Comparison of ENCODE assay signal across 8 cellular contexts in the genomic region with DNA sequence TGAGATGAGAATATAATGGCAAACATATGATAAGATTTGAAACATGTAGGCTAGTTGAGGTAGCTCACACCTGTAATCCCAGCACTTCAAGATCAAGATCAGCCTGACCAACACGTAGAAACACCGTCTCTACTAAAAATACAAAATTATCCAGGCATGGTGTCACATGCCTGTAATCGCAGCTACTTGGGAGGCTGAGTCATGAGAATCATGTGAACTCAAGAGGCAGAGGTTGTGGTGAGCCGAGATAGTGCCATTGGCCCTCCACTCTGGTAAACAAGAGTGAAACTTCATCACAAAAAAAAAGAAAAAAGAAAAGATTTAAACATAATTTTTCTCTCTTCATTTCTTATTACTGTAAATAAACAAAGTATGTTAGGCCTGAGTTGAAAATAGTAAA.
DNase-seq lines count a peak whose midpoint lies in the region; FAIRE-seq and TF ChIP-seq lines count a peak whose summit lies in the region.
"Not testable (repeated sequence)": the region's sequence is repeated elsewhere in the genome, so short reads cannot be mapped to it uniquely, and the experiment has no call there.

No MANE protein-coding gene starts in this region.

- not testable (repeated sequence) for H4K20me1 ChIP-seq in OCI-LY1 (ENCODE audit: insufficient read depth, low read length)

- in situ Hi-C loops in Caki2 (cut with HindIII; ENCODE audit: low pct_unique_long_range_greater_than_20kb, low sequenced_read_pairs) = not testable (repeated sequence)

- not testable (repeated sequence) for H3K4me3 ChIP-seq in OCI-LY1 (ENCODE audit: low read depth, low read length, poor library complexity, severe bottlenecking); bronchial epithelial cell (ENCODE audit: low read depth, low read length)

- not testable (repeated sequence) for H3K9ac ChIP-seq in OCI-LY1 (ENCODE audit: low read length)

- not testable (repeated sequence) for H3K36me3 ChIP-seq in OCI-LY1 (ENCODE audit: insufficient read depth, low read length); bronchial epithelial cell (ENCODE audit: control insufficient read depth, insufficient read depth, low read length)

- not testable (repeated sequence) for H2AFZ ChIP-seq in OCI-LY1 (ENCODE audit: low read length)

- H3F3A ChIP-seq in OCI-LY1 (ENCODE audit: insufficient read depth, low read length) = not testable (repeated sequence)

- not testable (repeated sequence) for H3K9me3 ChIP-seq in OCI-LY1 (ENCODE audit: low read length)

- peak; percentile 49 for FAIRE-seq in RCC 7860 (lab: Jason Lieb, UNC)
- not testable (repeated sequence) for FAIRE-seq in bronchial epithelial cell (lab: Jason Lieb, UNC)

- not testable (repeated sequence) for H3K79me2 ChIP-seq in OCI-LY1 (ENCODE audit: insufficient read depth, low read length)

- H3K27ac ChIP-seq in OCI-LY1 (ENCODE audit: low read depth, low read length, poor library complexity, severe bottlenecking) = peak overlapping the region; percentile 67

- H3K9me2 ChIP-seq in OCI-LY1 (ENCODE audit: low read depth, low read length) = not testable (repeated sequence)

- H3K4me1 ChIP-seq in OCI-LY1 (ENCODE audit: insufficient read depth, low read length, severe bottlenecking) = peaks cover 31% of the 10 kb centered on the region

- not testable (repeated sequence) for TF ChIP-seq CTCF in OCI-LY1 (IDR thresholded peaks at IDR 0.05; ENCODE audit: low read length); bronchial epithelial cell (IDR thresholded peaks at IDR 0.05; ENCODE audit: insufficient read depth, low read length, severe bottlenecking)

- not testable (repeated sequence) for H3K27me3 ChIP-seq in OCI-LY1 (ENCODE audit: insufficient read depth, low read length); bronchial epithelial cell (ENCODE audit: control insufficient read depth, insufficient read depth, low read length)

- not testable (repeated sequence) for H3K4me2 ChIP-seq in OCI-LY1 (ENCODE audit: low read length)

- peak; percentile 35 for DNase-seq in Caki2 (ENCODE audit: low read depth)
- peak; percentile 28 for DNase-seq in HCEC 1CT
- DNase-seq in LHCN-M2 (ENCODE audit: low read depth) = peak; percentile 54
- not testable (repeated sequence) for DNase-seq in RCC 7860 (ENCODE audit: low spot score)
- peak; percentile 0 for DNase-seq in bronchial epithelial cell (ENCODE audit: low read depth)
- peak; percentile 31 for DNase-seq in glomerular visceral epithelial cell (ENCODE audit: extremely low spot score)
- DNase-seq in renal cortical epithelial cell (ENCODE audit: low read depth) = peak; percentile 59
